1 cellular context compared by ENCODE assay signal in genomic region chr6:52725530-52726192, GRCh38.
TF ChIP-seq lines count a peak whose summit lies in the region.

No MANE protein-coding gene starts in this region.

TF ChIP-seq in HepG2, 621 proteins besides CTCF, POLR2A, EP300 and RAD21 (continues in another document):
- TF ChIP-seq FOXA1 (IDR thresholded peaks at IDR 0.05) (peak; percentile 100), FOXA1 (CRISPR knock-in tag; IDR thresholded peaks at IDR 0.05) (peak; percentile 100), ZNF142 (CRISPR knock-in tag; IDR thresholded peaks at IDR 0.05) (0 out of 2 replicates have a peak, but pooled peaks have one; percentile 14), ZNF451 (CRISPR knock-in tag; IDR thresholded peaks at IDR 0.05) (no peak; the same call in 1 of the 2 replicates), ZBED4 (CRISPR knock-in tag; IDR thresholded peaks at IDR 0.05; ENCODE audit: borderline replicate concordance) (peak; percentile 85), TIGD3 (CRISPR knock-in tag; IDR thresholded peaks at IDR 0.05; ENCODE audit: borderline replicate concordance) (peak; percentile 75; the same call in 1 of the 2 replicates), AKAP8 (CRISPR knock-in tag; IDR thresholded peaks at IDR 0.05) (peak; percentile 66; the same call in 1 of the 2 replicates), RARA (CRISPR knock-in tag; IDR thresholded peaks at IDR 0.05) (peak; percentile 92), GATAD2A (CRISPR knock-in tag; IDR thresholded peaks at IDR 0.05) (peak; percentile 100), LCORL (IDR thresholded peaks at IDR 0.05) (peak; percentile 87; the same call in 1 of the 2 replicates), LCORL (CRISPR knock-in tag; IDR thresholded peaks at IDR 0.05) (peak; percentile 98), ZNF296 (CRISPR knock-in tag; conservative IDR thresholded peaks at IDR 0.05) (no peak), RXRA (CRISPR knock-in tag; IDR thresholded peaks at IDR 0.05) (peak; percentile 68; the same call in 1 of the 2 replicates), ZBTB2 (CRISPR knock-in tag; IDR thresholded peaks at IDR 0.05; ENCODE audit: low read depth) (peak; percentile 71), HNF1B (CRISPR knock-in tag; IDR thresholded peaks at IDR 0.05) (peak; percentile 66; the same call in 1 of the 2 replicates), MEIS1 (CRISPR knock-in tag; IDR thresholded peaks at IDR 0.05; ENCODE audit: borderline replicate concordance) (0 out of 2 replicates have a peak, but pooled peaks have one; percentile 54), ZNF33B (CRISPR knock-in tag; IDR thresholded peaks at IDR 0.05) (no peak; the same call in 1 of the 2 replicates), ZNF510 (CRISPR knock-in tag; IDR thresholded peaks at IDR 0.05; ENCODE audit: low read depth) (0 out of 2 replicates have a peak, but pooled peaks have one; percentile 79), ZBTB39 (CRISPR knock-in tag; IDR thresholded peaks at IDR 0.05) (peak; percentile 98), ZFP36 (IDR thresholded peaks at IDR 0.05; ENCODE audit: borderline replicate concordance, low read depth, low read length, partially characterized antibody) (peak; percentile 66), FOSL1 (CRISPR knock-in tag; IDR thresholded peaks at IDR 0.05; ENCODE audit: borderline replicate concordance) (peak; percentile 90), SAP130 (CRISPR knock-in tag; IDR thresholded peaks at IDR 0.05; ENCODE audit: low read depth) (peak; percentile 94), PAWR (CRISPR knock-in tag; IDR thresholded peaks at IDR 0.05; ENCODE audit: borderline replicate concordance) (no peak), CSRNP2 (CRISPR knock-in tag; conservative IDR thresholded peaks at IDR 0.05; ENCODE audit: low read depth) (no peak), KMT2B (CRISPR knock-in tag; IDR thresholded peaks at IDR 0.05) (no peak), NCOA2 (CRISPR knock-in tag; IDR thresholded peaks at IDR 0.05) (peak; percentile 100), NR1H2 (CRISPR knock-in tag; IDR thresholded peaks at IDR 0.05; ENCODE audit: borderline replicate concordance, low read depth) (no peak), ZNF160 (CRISPR knock-in tag; IDR thresholded peaks at IDR 0.05) (no peak; the same call in 1 of the 2 replicates), ZNF780A (CRISPR knock-in tag; IDR thresholded peaks at IDR 0.05) (peak; percentile 73; the same call in 1 of the 2 replicates), HNF4A (CRISPR knock-in tag; IDR thresholded peaks at IDR 0.05) (peak; percentile 100), THAP11 (CRISPR knock-in tag; IDR thresholded peaks at IDR 0.05) (peak; percentile 86), EED (CRISPR knock-in tag; IDR thresholded peaks at IDR 0.05) (no peak), XBP1 (CRISPR knock-in tag; IDR thresholded peaks at IDR 0.05) (peak; percentile 79; the same call in 1 of the 2 replicates), ARID5B (CRISPR knock-in tag; IDR thresholded peaks at IDR 0.05) (peak; percentile 100), ZFP1 (CRISPR knock-in tag; IDR thresholded peaks at IDR 0.05) (peak; percentile 95), SIX4 (CRISPR knock-in tag; IDR thresholded peaks at IDR 0.05) (peak; percentile 95), ZFYVE20 (CRISPR knock-in tag; IDR thresholded peaks at IDR 0.05; ENCODE audit: borderline replicate concordance, low read depth) (no peak), ZMYM3 (CRISPR knock-in tag; IDR thresholded peaks at IDR 0.05) (peak; percentile 92)
